1 cellular context compared by ENCODE assay signal in genomic region chr19:1263198-1263597, GRCh38.
A peak's percentile ranks its signal among the peaks of the same experiment; 100 is the strongest.
TF ChIP-seq lines count a peak whose summit lies in the region.

No MANE protein-coding gene starts in this region.

TF ChIP-seq in GM12878, 131 proteins besides CTCF, POLR2A, EP300 and RAD21 (continued from another document):
- TF ChIP-seq E4F1 (IDR thresholded peaks at IDR 0.05; ENCODE audit: borderline replicate concordance, partially characterized antibody) (no peak), ELK1 (IDR thresholded peaks at IDR 0.05; ENCODE audit: low read depth, low read length) (no peak), SMAD5 (IDR thresholded peaks at IDR 0.05; ENCODE audit: low read depth) (no peak), MXI1 (IDR thresholded peaks at IDR 0.05; ENCODE audit: low read depth, low read length) (no peak), YBX1 (IDR thresholded peaks at IDR 0.05) (no peak), CUX1 (IDR thresholded peaks at IDR 0.05; ENCODE audit: insufficient replicate concordance, low read depth, low read length) (no peak), MTA2 (IDR thresholded peaks at IDR 0.05; ENCODE audit: low read depth) (no peak), TAF1 (IDR thresholded peaks at IDR 0.05; ENCODE audit: borderline replicate concordance, low read depth, low read length) (no peak), SMC3 (IDR thresholded peaks at IDR 0.05; ENCODE audit: borderline replicate concordance, low read length) (no peak), NKRF (conservative IDR thresholded peaks at IDR 0.05) (no peak), BCL11A (IDR thresholded peaks at IDR 0.05; ENCODE audit: low read depth, low read length) (no peak), TCF12 (IDR thresholded peaks at IDR 0.05; ENCODE audit: low read depth, low read length) (0 out of 2 replicates have a peak, but pooled peaks have one; percentile 46), MAX (IDR thresholded peaks at IDR 0.05; ENCODE audit: low read depth, low read length) (no peak; the same call in 1 of the 2 replicates), KAT2A (conservative IDR thresholded peaks at IDR 0.05; ENCODE audit: control insufficient read depth, low read depth, low read length) (no peak), PML (IDR thresholded peaks at IDR 0.05; ENCODE audit: low read length) (no peak), BMI1 (IDR thresholded peaks at IDR 0.05; ENCODE audit: borderline replicate concordance) (no peak), NR2F1 (conservative IDR thresholded peaks at IDR 0.05) (peak; percentile 17), TBL1XR1 (IDR thresholded peaks at IDR 0.05; ENCODE audit: low read depth, low read length) (peak; percentile 78; the same call in 1 of the 2 replicates), LARP7 (IDR thresholded peaks at IDR 0.05) (no peak), CHD1 (IDR thresholded peaks at IDR 0.05; ENCODE audit: low read depth, low read length) (no peak), RBBP5 (conservative IDR thresholded peaks at IDR 0.05) (no peak), TCF7 (IDR thresholded peaks at IDR 0.05; ENCODE audit: borderline replicate concordance) (no peak), ZBTB4 (CRISPR knock-in tag; IDR thresholded peaks at IDR 0.05) (no peak), E2F4 (IDR thresholded peaks at IDR 0.05; ENCODE audit: low read depth, low read length) (no peak), FOS (IDR thresholded peaks at IDR 0.05; ENCODE audit: borderline replicate concordance, extremely low read depth, insufficient read length) (no peak), PRDM15 (CRISPR knock-in tag; IDR thresholded peaks at IDR 0.05) (no peak)
